1 cellular context compared by ENCODE assay signal in the genomic region with DNA sequence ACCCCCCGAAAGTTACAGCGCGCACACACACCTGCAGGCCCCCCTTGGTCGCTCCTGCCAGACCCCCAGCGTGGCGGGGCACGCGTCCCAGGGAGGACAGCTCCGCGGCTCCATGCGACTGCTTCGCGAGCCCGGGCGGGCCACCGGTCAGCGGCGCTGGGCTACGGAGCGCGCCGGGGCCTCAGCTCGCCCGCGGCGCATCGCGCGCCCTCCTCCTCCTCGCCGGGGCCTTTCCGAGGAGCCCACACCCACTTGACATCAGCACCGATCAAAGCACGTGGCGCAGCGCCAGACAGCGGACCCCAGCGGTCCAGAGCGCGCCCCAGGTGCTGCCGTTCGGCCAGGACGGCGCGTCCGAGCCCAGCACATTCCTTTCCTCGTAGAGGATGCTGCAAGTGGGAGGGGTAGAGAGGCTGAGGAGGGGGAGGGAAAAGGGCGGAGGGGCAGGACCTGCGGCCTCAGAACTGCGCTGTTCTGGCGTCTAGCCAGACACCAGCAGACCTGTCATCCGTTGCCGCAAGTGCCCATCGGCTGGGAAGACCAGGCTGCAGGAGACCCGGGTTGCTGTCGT.
TF ChIP-seq lines count a peak whose summit lies in the region.

No MANE protein-coding gene starts in this region.

TF ChIP-seq in HEK293, 187 proteins besides CTCF, POLR2A, EP300 and RAD21 (continued from another document):
- no peak for TF ChIP-seq ZNF791 (tag by site-specific recombination; IDR thresholded peaks at IDR 0.05)
- TF ChIP-seq, protein P1, sequence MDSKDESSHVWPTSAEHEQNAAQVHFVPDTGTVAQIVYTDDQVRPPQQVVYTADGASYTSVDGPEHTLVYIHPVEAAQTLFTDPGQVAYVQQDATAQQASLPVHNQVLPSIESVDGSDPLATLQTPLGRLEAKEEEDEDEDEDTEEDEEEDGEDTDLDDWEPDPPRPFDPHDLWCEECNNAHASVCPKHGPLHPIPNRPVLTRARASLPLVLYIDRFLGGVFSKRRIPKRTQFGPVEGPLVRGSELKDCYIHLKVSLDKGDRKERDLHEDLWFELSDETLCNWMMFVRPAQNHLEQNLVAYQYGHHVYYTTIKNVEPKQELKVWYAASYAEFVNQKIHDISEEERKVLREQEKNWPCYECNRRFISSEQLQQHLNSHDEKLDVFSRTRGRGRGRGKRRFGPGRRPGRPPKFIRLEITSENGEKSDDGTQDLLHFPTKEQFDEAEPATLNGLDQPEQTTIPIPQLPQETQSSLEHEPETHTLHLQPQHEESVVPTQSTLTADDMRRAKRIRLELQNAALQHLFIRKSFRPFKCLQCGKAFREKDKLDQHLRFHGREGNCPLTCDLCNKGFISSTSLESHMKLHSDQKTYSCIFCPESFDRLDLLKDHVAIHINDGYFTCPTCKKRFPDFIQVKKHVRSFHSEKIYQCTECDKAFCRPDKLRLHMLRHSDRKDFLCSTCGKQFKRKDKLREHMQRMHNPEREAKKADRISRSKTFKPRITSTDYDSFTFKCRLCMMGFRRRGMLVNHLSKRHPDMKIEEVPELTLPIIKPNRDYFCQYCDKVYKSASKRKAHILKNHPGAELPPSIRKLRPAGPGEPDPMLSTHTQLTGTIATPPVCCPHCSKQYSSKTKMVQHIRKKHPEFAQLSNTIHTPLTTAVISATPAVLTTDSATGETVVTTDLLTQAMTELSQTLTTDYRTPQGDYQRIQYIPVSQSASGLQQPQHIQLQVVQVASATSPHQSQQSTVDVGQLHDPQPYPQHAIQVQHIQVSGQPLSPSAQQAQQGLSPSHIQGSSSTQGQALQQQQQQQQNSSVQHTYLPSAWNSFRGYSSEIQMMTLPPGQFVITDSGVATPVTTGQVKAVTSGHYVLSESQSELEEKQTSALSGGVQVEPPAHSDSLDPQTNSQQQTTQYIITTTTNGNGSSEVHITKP (tag by site-specific recombination; IDR thresholded peaks at IDR 0.05): no peak
- TF ChIP-seq ZNF558 (tag by site-specific recombination; IDR thresholded peaks at IDR 0.05): no peak
- TF ChIP-seq ZBTB48 (tag by site-specific recombination; IDR thresholded peaks at IDR 0.05): no peak
